ENCODE assay signal across 26 cellular contexts in the genomic region with DNA sequence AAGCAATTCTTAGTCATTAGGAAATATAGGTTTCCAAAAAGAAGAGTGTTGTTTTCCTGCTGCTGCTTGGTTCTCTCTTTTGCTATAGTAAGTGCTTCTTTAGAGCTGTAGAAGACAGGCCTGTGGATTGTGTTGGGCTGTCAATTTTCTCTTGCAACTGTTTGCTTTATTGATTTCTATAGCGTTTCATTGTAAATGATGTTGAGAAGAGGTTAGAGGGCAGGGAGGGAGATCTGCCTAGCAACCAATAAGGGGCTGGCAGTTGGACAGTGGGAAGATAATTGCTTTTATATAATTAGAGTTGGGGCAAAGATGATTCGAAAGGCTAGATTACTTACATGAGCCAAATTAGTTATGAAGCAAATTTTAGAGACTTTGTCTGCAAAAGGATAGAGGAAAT. TPM values are rescaled to one million over a fixed set of nuclear protein-coding genes. Genes with fewer than 3 reads are reported as not detected.
DNase-seq lines count a peak whose midpoint lies in the region; ATAC-seq, FAIRE-seq and TF ChIP-seq lines count a peak whose summit lies in the region.
"Had no signal": no experiment of that assay in that cellular context is flagged by ENCODE, and none has a peak within 500 bp of the region (broad histone marks: within the 10 kb centered on the region; RNA-seq: fewer than 3 reads in every experiment).

No MANE protein-coding gene starts in this region.

- no peak overlapping the region for H4K12ac ChIP-seq in trophoblast cell (ENCODE audit: low read depth, low read length)

- no peak for DNase-seq in A549 (ENCODE audit: low read depth in 1 of 2, low spot score in 1 of 2)
- DNase-seq in HEK293T (ENCODE audit: extremely low spot score), result peak; percentile 7
- peak; percentile 68 for DNase-seq in NCI-H2227 treated with DMSO at 0.1 percent for 48 hours (lab: John Stamatoyannopoulos, UW)
- DNase-seq in H1 (ENCODE audit: low read depth in 1 of 2, low spot score in 2 of 2), result no peak
- DNase-seq in AG08395 (ENCODE audit: low spot score), result no peak
- no peak for DNase-seq in adrenal gland
- DNase-seq in trophoblast cell, result no peak
- DNase-seq: activated CD4-positive, alpha-beta T cell treated with anti-CD3 and anti-CD28 coated beads, Interleukin-2, amount 50 U/mL, for 48 hours; activated CD4-positive, CD25-positive, alpha-beta regulatory T cell treated with anti-CD3 and anti-CD28 coated beads, Interleukin-2, amount 50 U/mL, for 72 hours; activated naive CD4-positive, alpha-beta T cell treated with Interleukin-2 at 50 U/mL for 16 hours; body of pancreas; C1 segment of cervical spinal cord; lower lobe of right lung; midbrain; naive thymus-derived CD4-positive, alpha-beta T cell; NCI-H2081 treated with DMSO at 0.1 percent for 48 hours; NCI-H510A treated with DMSO at 0.1 percent for 48 hours; nucleus accumbens; PC-9; stimulated activated CD4-positive, alpha-beta T cell treated with anti-CD3 and anti-CD28 coated beads, Interleukin-4, amount 100 ng/mL, for 24 hours; transverse colon had no signal

- H3K23ac ChIP-seq in H1 (ENCODE audit: insufficient read length) (no peak overlapping the region), trophoblast cell (ENCODE audit: low read length) (no peak overlapping the region)

- no peak overlapping the region for H2BK15ac ChIP-seq in H1 (ENCODE audit: low read length)

- no peak for TF ChIP-seq POLR2A in A549 (IDR thresholded peaks at IDR 0.05; ENCODE audit: low read length)
- no peak for TF ChIP-seq POLR2A in H1 (IDR thresholded peaks at IDR 0.05; ENCODE audit: control extremely low read depth in 1 of 2, low read depth in 2 of 2, low read length in 2 of 2)
- TF ChIP-seq POLR2A in adrenal gland (IDR thresholded peaks at IDR 0.05), result no peak

- H3K27me3 Mint-ChIP-seq in stimulated activated memory B cell treated with anti-CD40 and anti-IgM and Interleukin-4, amounts not matched to agents 10 μg/mL and 1 μg/mL and 100 μg/mL, for 72 hours, result peaks cover 20% of the 10 kb centered on the region

- no peak overlapping the region for H4K91ac ChIP-seq in H1 (replicated peaks; ENCODE audit: insufficient read length, low read length)
- H4K91ac ChIP-seq in trophoblast cell (ENCODE audit: low read depth, low read length), result no peak overlapping the region

- TF ChIP-seq CTCF in A549 (IDR thresholded peaks at IDR 0.05), result no peak
- no peak for TF ChIP-seq CTCF in H1 (IDR thresholded peaks at IDR 0.05; ENCODE audit: control extremely low read depth in 1 of 3, insufficient read depth in 1 of 3, low read depth in 1 of 3, low read length in 3 of 3)
- TF ChIP-seq CTCF in adrenal gland (IDR thresholded peaks at IDR 0.05), result no peak

- no peaks in the 10 kb centered on the region for H3K9me3 Mint-ChIP-seq in stimulated activated memory B cell treated with anti-CD40 and anti-IgM and Interleukin-4, amounts not matched to agents 10 μg/mL and 1 μg/mL and 100 μg/mL, for 72 hours

- no peak overlapping the region for H3K56ac ChIP-seq in H1 (replicated peaks; ENCODE audit: insufficient read length, low read depth, low read length)

- no peak overlapping the region for H3K14ac ChIP-seq in H1 (ENCODE audit: insufficient read length)
- no peak overlapping the region for H3K14ac ChIP-seq in trophoblast cell (ENCODE audit: low read length)

- H3K27me3 ChIP-seq in H1 (replicated peaks in 1 of 4; ENCODE audit: control insufficient read depth in 3 of 4, extremely low read depth in 1 of 4, insufficient read depth in 3 of 4, low read length in 3 of 4), result no peaks in the 10 kb centered on the region
- H3K27me3 ChIP-seq in adrenal gland, result no peaks in the 10 kb centered on the region
- no peaks in the 10 kb centered on the region for H3K27me3 ChIP-seq in trophoblast cell (ENCODE audit: insufficient read depth, low read length)
- H3K27me3 ChIP-seq: body of pancreas, gastroesophageal sphincter, hepatocyte, transverse colon had no signal

- H2BK120ac ChIP-seq in H1 (replicated peaks; ENCODE audit: low read depth, low read length) (no peak overlapping the region), trophoblast cell (ENCODE audit: insufficient read depth, low read length, poor library complexity) (no peak overlapping the region)

- no peak for ATAC-seq in A549
- no peak for ATAC-seq in stimulated activated memory B cell treated with anti-CD40 and anti-IgM and Interleukin-4, amounts not matched to agents 10 μg/mL and 1 μg/mL and 100 μg/mL, for 72 hours
- ATAC-seq: body of pancreas; gastroesophageal sphincter; lower lobe of right lung; naive thymus-derived CD4-positive, alpha-beta T cell had no signal

- H3K18ac ChIP-seq in H1 (ENCODE audit: extremely low read depth, low read length), result no peak overlapping the region
- H3K18ac ChIP-seq in trophoblast cell (ENCODE audit: low read length), result no peak overlapping the region

- H3K27ac ChIP-seq in A549 (no peak overlapping the region), H1 (ENCODE audit: low read depth, low read length) (no peak overlapping the region), adrenal gland (no peak overlapping the region), trophoblast cell (ENCODE audit: low read depth, low read length) (no peak overlapping the region)
- H3K27ac ChIP-seq: body of pancreas, gastroesophageal sphincter, hepatocyte, lower lobe of right lung, PC-9, prostate gland, transverse colon had no signal

- H3K23me2 ChIP-seq in H1 (ENCODE audit: low read depth, low read length), result no peaks in the 10 kb centered on the region

- POLR2A ChIA-PET in A549 (lab: Yijun Ruan, JAX), result interaction anchor here (0.9 kb wide), 1 partner anchor 10 kb away, joined by 3 read pairs; no protein-coding TSS in a partner anchor
- POLR2A ChIA-PET in HEK293T (lab: Yijun Ruan, JAX), result interaction anchor here (2.6 kb wide), 1 partner anchor 11 kb away, joined by 13 read pairs; a partner anchor contains a TSS
- POLR2A ChIA-PET in H1 (lab: Charles Lee; ENCODE audit: partially characterized antibody), result no interaction called here

- H2BK5ac ChIP-seq in H1 (ENCODE audit: low read depth, low read length) (no peak overlapping the region), trophoblast cell (ENCODE audit: low read depth, low read length, poor library complexity) (no peak overlapping the region)

- H3K36me3 Mint-ChIP-seq in stimulated activated memory B cell treated with anti-CD40 and anti-IgM and Interleukin-4, amounts not matched to agents 10 μg/mL and 1 μg/mL and 100 μg/mL, for 72 hours, result no peaks in the 10 kb centered on the region

- no peaks in the 10 kb centered on the region for H3K79me1 ChIP-seq in H1 (ENCODE audit: low read depth, low read length)
- H3K79me1 ChIP-seq in trophoblast cell (ENCODE audit: low read length), result no peaks in the 10 kb centered on the region

- FAIRE-seq in A549 (lab: Jason Lieb, UNC), result no peak
- FAIRE-seq in H1 (lab: Jason Lieb, UNC), result no peak
- FAIRE-seq: D721Med had no signal

- H3K4me1 Mint-ChIP-seq in stimulated activated memory B cell treated with anti-CD40 and anti-IgM and Interleukin-4, amounts not matched to agents 10 μg/mL and 1 μg/mL and 100 μg/mL, for 72 hours, result no peaks in the 10 kb centered on the region

- TF ChIP-seq RAD21 in A549 (conservative IDR thresholded peaks at IDR 0.05 in 1 of 2, IDR thresholded peaks at IDR 0.05 in 1 of 2), result no peak
- no peak for TF ChIP-seq RAD21 in H1 (IDR thresholded peaks at IDR 0.05 in 1 of 2, conservative IDR thresholded peaks at IDR 0.05 in 1 of 2; ENCODE audit: low read depth in 2 of 2, low read length in 2 of 2)

- CTCF ChIA-PET in A549 (lab: Yijun Ruan, JAX) (interaction anchor here (1.1 kb wide), 1 partner anchor 44 kb away, joined by 3 read pairs; no protein-coding TSS in a partner anchor), HEK293T (lab: Yijun Ruan, JAX) (no interaction called here), H1 (lab: Charles Lee; ENCODE audit: partially characterized antibody) (interaction anchor here (1.2 kb wide), 1 partner anchor 56 kb away, joined by 9 read pairs; no protein-coding TSS in a partner anchor)

- H4K5ac ChIP-seq in H1 (ENCODE audit: insufficient read length, low read depth, low read length), result no peak overlapping the region

- H3K4ac ChIP-seq in H1 (replicated peaks; ENCODE audit: insufficient read length, low read depth, low read length) (no peak overlapping the region), trophoblast cell (ENCODE audit: low read depth, low read length) (no peak overlapping the region)

- peaks cover 0 to 1% of the 10 kb centered on the region in 2 experiments for H4K20me1 ChIP-seq in H1 (replicated peaks in 1 of 2; ENCODE audit: control insufficient read depth in 1 of 2, insufficient read depth in 2 of 2, low read length in 2 of 2)

- TF ChIP-seq EP300 in A549 (IDR thresholded peaks at IDR 0.05), result no peak
- no peak for TF ChIP-seq EP300 in H1 (IDR thresholded peaks at IDR 0.05; ENCODE audit: borderline replicate concordance in 1 of 2, low read depth in 2 of 2, low read length in 2 of 2)

- no peak overlapping the region for H2BK20ac ChIP-seq in H1 (ENCODE audit: low read length)

- H2AFZ ChIP-seq in H1 (ENCODE audit: low read length) (no peak overlapping the region), trophoblast cell (ENCODE audit: insufficient read depth, low read length, poor library complexity) (no peak overlapping the region)
- H2AFZ ChIP-seq: hepatocyte, PC-9 had no signal

- H3K27ac Mint-ChIP-seq in stimulated activated memory B cell treated with anti-CD40 and anti-IgM and Interleukin-4, amounts not matched to agents 10 μg/mL and 1 μg/mL and 100 μg/mL, for 72 hours, result no peak overlapping the region

- H4K8ac ChIP-seq in H1 (ENCODE audit: extremely low read depth, insufficient read depth, low read length) (no peak overlapping the region), trophoblast cell (ENCODE audit: low read depth, low read length) (no peak overlapping the region)

- H3K4me3 ChIP-seq in A549 (no peak overlapping the region), H1 (ENCODE audit: extremely low read depth in 1 of 4, insufficient read depth in 2 of 4, low read depth in 3 of 4, low read length in 4 of 4) (no peak overlapping the region), adrenal gland (no peak overlapping the region), trophoblast cell (ENCODE audit: low read depth, low read length) (no peak overlapping the region)
- H3K4me3 ChIP-seq: body of pancreas, gastroesophageal sphincter, hepatocyte, lower lobe of right lung, PC-9, prostate gland, transverse colon had no signal

- H3K9me3 ChIP-seq in A549 (no peaks in the 10 kb centered on the region), H1 (ENCODE audit: insufficient read depth in 2 of 2, low read depth in 1 of 2, low read length in 1 of 2) (no peaks in the 10 kb centered on the region), adrenal gland (replicated peaks in 1 of 3) (no peaks in the 10 kb centered on the region), trophoblast cell (ENCODE audit: insufficient read depth, low read depth, low read length) (no peaks in the 10 kb centered on the region)
- H3K9me3 ChIP-seq: body of pancreas, gastroesophageal sphincter, lower lobe of right lung, prostate gland, transverse colon had no signal

- peaks cover 0 to 2% of the 10 kb centered on the region in 2 experiments; a peak in 2 of 4 replicates for H3K79me2 ChIP-seq in H1 (ENCODE audit: control insufficient read depth in 1 of 2, insufficient read depth in 2 of 2, low read length in 2 of 2)
- H3K79me2 ChIP-seq in trophoblast cell (ENCODE audit: control insufficient read depth, insufficient read depth, low read length, poor library complexity), result no peaks in the 10 kb centered on the region

- no peaks in the 10 kb centered on the region; a peak in 1 of 8 replicates for H3K36me3 ChIP-seq in H1 (ENCODE audit: control insufficient read depth in 2 of 4, insufficient read depth in 4 of 4, low read length in 3 of 4)
- H3K36me3 ChIP-seq in adrenal gland (replicated peaks in 1 of 2), result no peaks in the 10 kb centered on the region
- H3K36me3 ChIP-seq in trophoblast cell (ENCODE audit: control insufficient read depth in 1 of 2, insufficient read depth in 2 of 2, low read length in 2 of 2), result no peaks in the 10 kb centered on the region
- H3K36me3 ChIP-seq: gastroesophageal sphincter, prostate gland, transverse colon had no signal

- no peak overlapping the region for H3K4me2 ChIP-seq in A549
- H3K4me2 ChIP-seq in H1 (ENCODE audit: insufficient read depth in 1 of 2, low read depth in 2 of 2, low read length in 2 of 2), result no peak overlapping the region
- no peak overlapping the region for H3K4me2 ChIP-seq in trophoblast cell (ENCODE audit: low read length)
- H3K4me2 ChIP-seq: hepatocyte, PC-9 had no signal

- intact Hi-C loops in adrenal gland (cut with DNase I), result no loop called here

- H3K4me3 Mint-ChIP-seq in stimulated activated memory B cell treated with anti-CD40 and anti-IgM and Interleukin-4, amounts not matched to agents 10 μg/mL and 1 μg/mL and 100 μg/mL, for 72 hours, result no peak overlapping the region
- H3K4me3 Mint-ChIP-seq: naive thymus-derived CD4-positive, alpha-beta T cell had no signal

- H3K9ac ChIP-seq in H1 (replicated peaks in 1 of 4; ENCODE audit: extremely low read depth in 1 of 4, low read depth in 3 of 4, low read length in 3 of 4) (no peak overlapping the region), trophoblast cell (ENCODE audit: low read length) (no peak overlapping the region)

- H2AK5ac ChIP-seq in H1 (ENCODE audit: low read depth, low read length) (no peak overlapping the region), trophoblast cell (ENCODE audit: low read length) (no peak overlapping the region)

- no peak overlapping the region for H2BK12ac ChIP-seq in H1 (ENCODE audit: low read depth, low read length)
- no peak overlapping the region for H2BK12ac ChIP-seq in trophoblast cell (ENCODE audit: low read length)

- 80% methylated on average over 2 of the region's 2 CpGs for WGBS in A549 (ENCODE audit: missing lambda C conversion rate)
- 85% methylated on average over 2 of the region's 2 CpGs; no CpG with 5 or more reads in 1 of the 2 experiments for WGBS in H1 (ENCODE audit: extremely low coverage in 1 of 2, insufficient coverage in 1 of 2, insufficient read length in 1 of 2, insufficient replicate concordance in 2 of 2, low coverage in 1 of 2, low lambda C conversion rate in 2 of 2, missing lambda C conversion rate in 1 of 2), 2 experiments
- 56 to 71% (median 58%) methylated on average over 2 of the region's 2 CpGs for WGBS in adrenal gland, 4 donors
- WGBS in trophoblast cell (ENCODE audit: extremely low coverage, insufficient coverage, insufficient read length), result no CpG with 5 or more reads among the region's 2 CpGs

- H3K4me1 ChIP-seq in A549, result no peaks in the 10 kb centered on the region
- no peaks in the 10 kb centered on the region for H3K4me1 ChIP-seq in H1 (replicated peaks in 1 of 4; ENCODE audit: control insufficient read depth in 3 of 4, insufficient read depth in 4 of 4, low read length in 3 of 4)
- peaks cover 0 to 6% of the 10 kb centered on the region in 2 donors for H3K4me1 ChIP-seq in adrenal gland (replicated peaks in 1 of 2)
- no peaks in the 10 kb centered on the region for H3K4me1 ChIP-seq in trophoblast cell (ENCODE audit: control insufficient read depth in 1 of 2, insufficient read depth in 2 of 2, low read length in 2 of 2)
- H3K4me1 ChIP-seq: prostate gland had no signal

RNA-seq across cellular contexts. Expression of a gene that starts 11.1 kb away (rescaled TPM):
- polyA plus RNA-seq in A549 (2011; rRNA removed) (17.8 and 24.0 TPM in 2 replicates), A549 (2017; fragmentation: RNase III; extraction: RNeasy Plus Mini Kit Qiagen cat#74134 plus additional on column Dnase treatment) (9.9 to 11.0 TPM (median 11.0 TPM) in 3 replicates), H1 (2011; rRNA removed) (23.1 and 28.7 TPM in 2 replicates), adrenal gland (10 to 100 TPM; 11.1 to 31.3 (median 13.3) TPM)
- polyA plus RNA-seq in A549 (2012; cell fraction: cytosol; rRNA removed), result 5.9 and 6.4 TPM in 2 replicates
- polyA plus RNA-seq in A549 (2012; cell fraction: nucleus; rRNA removed), result 7.3 and 11.6 TPM in 2 replicates
- 27.7 and 36.9 TPM in 2 replicates for polyA minus RNA-seq in A549 (2011; rRNA and poly(A)+ RNA removed)
- 46.5 and 51.7 TPM in 2 replicates for total RNA-seq in H1 (2021; fragmentation: NEBNext Ultra II Directional; extraction: Animal tissue kit (Norgen Biotek cat#: 25700))
- polyA plus RNA-seq in H1 (2011; cell fraction: cytosol; rRNA removed), result 32.6 TPM
- 52.9 TPM for polyA plus RNA-seq in H1 (2011; cell fraction: nucleus; rRNA removed)
- 28.9 to 32.7 TPM (median 32.1 TPM) in 4 replicates for polyA plus RNA-seq in H1 (2012, experiment 1 of 2)
- polyA plus RNA-seq in H1 (2012, experiment 2 of 2), result 3.3 TPM
- 18.7 TPM for polyA plus RNA-seq in H1 (2013, experiment 1 of 2)
- polyA plus RNA-seq in H1 (2013, experiment 2 of 2), result 17.7 TPM
- 72.3 and 83.7 TPM in 2 replicates for polyA minus RNA-seq in H1 (2011; rRNA and poly(A)+ RNA removed)
- polyA minus RNA-seq in H1 (2011; cell fraction: cytosol; rRNA and poly(A)+ RNA removed), result 31.6 TPM
- 34.5 TPM for polyA minus RNA-seq in H1 (2011; cell fraction: nucleus; rRNA and poly(A)+ RNA removed)
- 10 to 100 TPM; 25.2 to 42.2 (median 35.5) TPM for total RNA-seq in adrenal gland
- polyA plus RNA-seq in trophoblast cell (2013), result 8.3 and 8.7 TPM in 2 replicates
- total RNA-seq: PC-9 had no signal

RNA-seq across cellular contexts. Expression of a gene that starts 57.2 kb away (rescaled TPM):
- polyA plus RNA-seq in A549 (2011; rRNA removed) (11.8 and 14.3 TPM in 2 replicates), A549 (2017; fragmentation: RNase III; extraction: RNeasy Plus Mini Kit Qiagen cat#74134 plus additional on column Dnase treatment) (10.8 to 14.0 TPM (median 11.6 TPM) in 3 replicates), H1 (2011; rRNA removed) (10.4 and 13.3 TPM in 2 replicates), adrenal gland (10 to 100 TPM; 18.3 to 51.2 (median 25.3) TPM)
- 7.0 and 8.3 TPM in 2 replicates for polyA plus RNA-seq in A549 (2012; cell fraction: cytosol; rRNA removed)
- polyA plus RNA-seq in A549 (2012; cell fraction: nucleus; rRNA removed), result 14.1 TPM in 2 replicates
- 11.0 and 15.0 TPM in 2 replicates for polyA minus RNA-seq in A549 (2011; rRNA and poly(A)+ RNA removed)
- total RNA-seq in H1 (2021; fragmentation: NEBNext Ultra II Directional; extraction: Animal tissue kit (Norgen Biotek cat#: 25700)), result 6.4 and 6.9 TPM in 2 replicates
- polyA plus RNA-seq in H1 (2011; cell fraction: cytosol; rRNA removed), result 9.4 TPM
- 16.3 TPM for polyA plus RNA-seq in H1 (2011; cell fraction: nucleus; rRNA removed)
- 5.9 to 7.2 TPM (median 6.5 TPM) in 4 replicates for polyA plus RNA-seq in H1 (2012, experiment 1 of 2)
- 6.7 TPM for polyA plus RNA-seq in H1 (2012, experiment 2 of 2)
- polyA plus RNA-seq in H1 (2013, experiment 1 of 2), result 6.5 TPM
- 6.5 TPM for polyA plus RNA-seq in H1 (2013, experiment 2 of 2)
- 4.0 and 5.6 TPM in 2 replicates for polyA minus RNA-seq in H1 (2011; rRNA and poly(A)+ RNA removed)
- 2.3 TPM for polyA minus RNA-seq in H1 (2011; cell fraction: cytosol; rRNA and poly(A)+ RNA removed)
- 4.2 TPM for polyA minus RNA-seq in H1 (2011; cell fraction: nucleus; rRNA and poly(A)+ RNA removed)
- 10 to 100 TPM; 12.1 to 20.4 (median 16.4) TPM for total RNA-seq in adrenal gland
- polyA plus RNA-seq in trophoblast cell (2013), result 19.5 and 20.6 TPM in 2 replicates

Comparison
In these comparisons a context has a peak if more than half of its experiments do, and no peak if none do; other contexts are left out.
1. DNase-seq: peak in HEK293T (single experiment) and NCI-H2227 treated with DMSO at 0.1 percent for 48 hours (single experiment); none in A549 (0 of 2), H1 (0 of 2), AG08395 (single experiment), adrenal gland (0 of 7) and trophoblast cell (0 of 2).